ENCODE assay signal across 8 cellular contexts in genomic region chr22:26589367-26589844, GRCh38. TPM values are rescaled to one million over a fixed set of nuclear protein-coding genes. Genes with fewer than 3 reads are reported as not detected.
DNase-seq lines count a peak whose midpoint lies in the region; ATAC-seq and TF ChIP-seq lines count a peak whose summit lies in the region.

No MANE protein-coding gene starts in this region.

- H3K9me3 ChIP-seq in ectodermal cell (ENCODE audit: control insufficient read depth, low read length), result no peaks in the 10 kb centered on the region
- H3K9me3 ChIP-seq in testis, result no peaks in the 10 kb centered on the region

- ATAC-seq in GM19035 (IDR thresholded peaks at IDR 0.05; ENCODE audit: unreplicated experiment) (peak; percentile 28), HG03439 (IDR thresholded peaks at IDR 0.05; ENCODE audit: unreplicated experiment) (peak; percentile 6), activated B cell treated with CpG ODN at 0.5 μM for 24 hours (ENCODE audit: low read depth) (peak; percentile 29), HG03342 (IDR thresholded peaks at IDR 0.05; ENCODE audit: unreplicated experiment) (no peak)

- CTCF ChIA-PET in activated B cell treated with CpG ODN at 0.5 μM for 24 hours (lab: Charles Lee), result no interaction called here

- H3K36me3 Mint-ChIP-seq in activated B cell treated with CpG ODN at 0.5 μM for 24 hours (ENCODE audit: low read depth) (no peaks in the 10 kb centered on the region), mesothelial cell of epicardium (no peaks in the 10 kb centered on the region)

- H3K4me3 Mint-ChIP-seq in activated B cell treated with CpG ODN at 0.5 μM for 24 hours (peak overlapping the region; percentile 86), mesothelial cell of epicardium (peak overlapping the region; percentile 74)

- POLR2A ChIA-PET in activated B cell treated with CpG ODN at 0.5 μM for 24 hours (lab: Charles Lee), result interaction anchor here (1.3 to 1.4 kb wide), 2 partner anchors 54 to 1330 kb away, joined by 3 read pairs; partner anchors contain the start of gene PITPNB

- no peak for TF ChIP-seq CTCF in activated B cell treated with CpG ODN at 0.5 μM for 24 hours (IDR thresholded peaks at IDR 0.05)
- TF ChIP-seq CTCF in mesothelial cell of epicardium (IDR thresholded peaks at IDR 0.05; ENCODE audit: unreplicated experiment), result no peak
- no peak for TF ChIP-seq CTCF in testis (IDR thresholded peaks at IDR 0.05)

- H3K9me3 Mint-ChIP-seq in activated B cell treated with CpG ODN at 0.5 μM for 24 hours, result no peaks in the 10 kb centered on the region
- peaks cover 4% of the 10 kb centered on the region for H3K9me3 Mint-ChIP-seq in mesothelial cell of epicardium

- peak overlapping the region; percentile 53 for H3K4me3 ChIP-seq in ectodermal cell (ENCODE audit: insufficient read depth, low read depth, low read length)
- peak overlapping the region; percentile 87 to 89 for H3K4me3 ChIP-seq in testis

- no peak for TF ChIP-seq POLR2A in testis (IDR thresholded peaks at IDR 0.05)

- H3K27me3 ChIP-seq in ectodermal cell (ENCODE audit: control insufficient read depth, insufficient read depth, low read length, poor library complexity, severe bottlenecking), result peaks cover 7% of the 10 kb centered on the region
- H3K27me3 ChIP-seq in testis, result no peaks in the 10 kb centered on the region

- H3K4me1 Mint-ChIP-seq in activated B cell treated with CpG ODN at 0.5 μM for 24 hours (peaks cover 39% of the 10 kb centered on the region), mesothelial cell of epicardium (peaks cover 15% of the 10 kb centered on the region)

- H3K4me1 ChIP-seq in ectodermal cell (ENCODE audit: control insufficient read depth, insufficient read depth, low read length) (no peaks in the 10 kb centered on the region), testis (peaks cover 10% of the 10 kb centered on the region)

- 0% methylated on average over 41 to 44 of the region's 44 CpGs for WGBS in ectodermal cell, 2 experiments
- WGBS in testis, 2 donors, result 0 to 1% methylated on average over 25 to 28 of the region's 44 CpGs

- H3K27me3 Mint-ChIP-seq in activated B cell treated with CpG ODN at 0.5 μM for 24 hours (no peaks in the 10 kb centered on the region), mesothelial cell of epicardium (ENCODE audit: low read depth) (peaks cover 7% of the 10 kb centered on the region)

- H3K36me3 ChIP-seq in ectodermal cell (ENCODE audit: control insufficient read depth, insufficient read depth, low read length) (no peaks in the 10 kb centered on the region), testis (ENCODE audit: low read depth, missing control alignments) (no peaks in the 10 kb centered on the region)

- intact Hi-C loops in activated B cell treated with CpG ODN at 0.5 μM for 24 hours (cut with micrococcal nuclease), result loop anchor here (5.0 kb wide), 1 partner anchor 107 kb away; the partner anchor contains the start of genes HPS4 and SRRD
- intact Hi-C loops in testis (cut with DNase I; ENCODE audit: low total_unique reads), result no loop called here

- H3K27ac ChIP-seq in ectodermal cell (ENCODE audit: insufficient read depth, low read depth, low read length, poor library complexity, severe bottlenecking), result no peak overlapping the region
- peak overlapping the region; percentile 84 to 88 for H3K27ac ChIP-seq in testis

- peak overlapping the region; percentile 30 for H3K27ac Mint-ChIP-seq in activated B cell treated with CpG ODN at 0.5 μM for 24 hours
- peak overlapping the region; percentile 43 for H3K27ac Mint-ChIP-seq in mesothelial cell of epicardium

- no peak for DNase-seq in activated B cell treated with CpG ODN at 0.5 μM for 24 hours
- peak; percentile 33 to 44 for DNase-seq in mesothelial cell of epicardium (ENCODE audit: low spot score in 2 of 2, unreplicated experiment in 2 of 2)
- peak; percentile 38 for DNase-seq in testis
- no peak for DNase-seq in dedifferentiated amniotic fluid mesenchymal stem cell (ENCODE audit: extremely low spot score)

RNA-seq across cellular contexts. Expression of gene TPST2, which starts 0.5 kb away (rescaled TPM):
- total RNA-seq in activated B cell treated with CpG ODN at 0.5 μM for 24 hours (10.4 and 11.0 TPM in 2 replicates), mesothelial cell of epicardium (17.2 to 19.4 TPM (median 18.5 TPM) in 3 replicates), testis (100 to 1,000 TPM; 169 to 218 TPM)
- polyA plus RNA-seq in ectodermal cell (2013, experiment 1 of 4), result 24.9 TPM
- 26.3 TPM for polyA plus RNA-seq in ectodermal cell (2013, experiment 2 of 4)
- 20.8 TPM for polyA plus RNA-seq in ectodermal cell (2013, experiment 3 of 4)
- 21.2 TPM for polyA plus RNA-seq in ectodermal cell (2013, experiment 4 of 4)
- 32.8 TPM for polyA plus RNA-seq in testis (ENCODE audit: insufficient read depth, low read depth, low replicate concordance)

RNA-seq across cellular contexts. Expression of gene CRYBB1, which starts 28.4 kb away (rescaled TPM):
- total RNA-seq in activated B cell treated with CpG ODN at 0.5 μM for 24 hours (not detected in 2 replicates), mesothelial cell of epicardium (not detected in 3 replicates), testis (not detected)
- not detected for polyA plus RNA-seq in ectodermal cell (2013, experiment 1 of 4)
- polyA plus RNA-seq in ectodermal cell (2013, experiment 2 of 4), result 0.44 TPM
- polyA plus RNA-seq in ectodermal cell (2013, experiment 3 of 4), result 1.5 TPM
- 0.41 TPM for polyA plus RNA-seq in ectodermal cell (2013, experiment 4 of 4)
- 0.80 TPM for polyA plus RNA-seq in testis (ENCODE audit: insufficient read depth, low read depth, low replicate concordance)

RNA-seq across cellular contexts. Expression of gene CRYBA4, which starts 32.4 kb away (rescaled TPM):
- total RNA-seq in activated B cell treated with CpG ODN at 0.5 μM for 24 hours, result not detected in 2 replicates
- 2.8 TPM for polyA plus RNA-seq in ectodermal cell (2013, experiment 1 of 4)
- 2.4 TPM for polyA plus RNA-seq in ectodermal cell (2013, experiment 2 of 4)
- polyA plus RNA-seq in ectodermal cell (2013, experiment 3 of 4), result 2.3 TPM
- polyA plus RNA-seq in ectodermal cell (2013, experiment 4 of 4), result 2.4 TPM
- not detected in 3 replicates for total RNA-seq in mesothelial cell of epicardium
- total RNA-seq in testis, result 1 to 10 TPM in 1 of 2 donors, under 1 TPM in 1; 0.93 to 2.3 TPM
- 2.6 TPM for polyA plus RNA-seq in testis (ENCODE audit: insufficient read depth, low read depth, low replicate concordance)

Comparison
In these comparisons a context has a peak if more than half of its experiments do, and no peak if none do; other contexts are left out.
1. DNase-seq: peak in mesothelial cell of epicardium (2 of 2) and testis (single experiment); none in activated B cell treated with CpG ODN at 0.5 μM for 24 hours (single experiment) and dedifferentiated amniotic fluid mesenchymal stem cell (single experiment).